Comparison of ENCODE assay signal across 19 cellular contexts in the genomic region with DNA sequence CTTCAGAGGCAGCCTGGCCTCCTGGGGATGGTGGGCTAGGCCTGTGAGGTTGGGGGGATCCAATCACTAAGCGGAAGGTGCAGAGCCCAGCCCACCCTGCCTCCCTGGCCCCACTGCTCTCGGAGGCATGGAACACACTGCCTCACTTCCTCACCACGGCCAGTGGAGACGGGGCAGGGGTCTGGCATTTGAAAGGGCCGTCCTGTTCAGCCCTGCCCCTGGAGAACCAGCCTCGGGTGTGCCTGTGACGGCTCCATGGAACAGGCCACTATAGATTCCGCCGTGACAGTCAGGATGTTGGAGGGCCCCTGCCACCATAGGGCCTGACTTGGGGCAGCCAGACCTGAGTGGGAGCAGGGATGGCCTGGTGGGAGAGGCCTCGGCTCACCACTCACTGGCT.
A peak's percentile ranks its signal among the peaks of the same experiment; 100 is the strongest.
DNase-seq lines count a peak whose midpoint lies in the region; ATAC-seq and TF ChIP-seq lines count a peak whose summit lies in the region.
"Had no signal": no experiment of that assay in that cellular context is flagged by ENCODE, and none has a peak within 500 bp of the region (broad histone marks: within the 10 kb centered on the region; RNA-seq: fewer than 3 reads in every experiment).

No MANE protein-coding gene starts in this region.

- H3K27me3 ChIP-seq in GM23338 (ENCODE audit: insufficient read depth) (no peaks in the 10 kb centered on the region), iPS-18a (ENCODE audit: control insufficient read depth, insufficient read depth, low read length) (peaks cover 16% of the 10 kb centered on the region), neuronal stem cell (ENCODE audit: control insufficient read depth in 3 of 3, insufficient read depth in 3 of 3, low read depth in 1 of 3, low read length in 3 of 3) (peaks cover 0 to 3% (median 0%) of the 10 kb centered on the region in 3 experiments)

- in situ Hi-C loops in G401 (cut with HindIII; ENCODE audit: low sequenced_read_pairs) = no loop called here

- H2BK12ac ChIP-seq in neuronal stem cell (ENCODE audit: low read length) = no peak overlapping the region

- H2BK120ac ChIP-seq in neuronal stem cell (ENCODE audit: low read depth, low read length) = no peak overlapping the region

- H3K14ac ChIP-seq in neuronal stem cell (ENCODE audit: low read length) = peak overlapping the region; percentile 42

- no peaks in the 10 kb centered on the region for H3K79me1 ChIP-seq in neuronal stem cell (ENCODE audit: low read depth, low read length)

- H3K9me3 ChIP-seq in T-helper 17 cell (ENCODE audit: control insufficient read depth, low read length, poor library complexity, severe bottlenecking) (no peaks in the 10 kb centered on the region), iPS-18a (ENCODE audit: control insufficient read depth, low read depth, low read length) (no peaks in the 10 kb centered on the region), neuronal stem cell (replicated peaks in 1 of 2; ENCODE audit: control insufficient read depth in 2 of 2, insufficient read depth in 1 of 2, low read depth in 1 of 2, low read length in 2 of 2) (peaks cover 0 to 2% of the 10 kb centered on the region in 2 donors)
- H3K9me3 ChIP-seq: SK-N-SH had no signal

- peak overlapping the region; percentile 6 for H2BK15ac ChIP-seq in neuronal stem cell (ENCODE audit: low read length)

- H3K4me3 ChIP-seq in GM23338 (no peak overlapping the region), iPS-18a (ENCODE audit: low read length) (peak overlapping the region; percentile 7), neuronal stem cell (ENCODE audit: low read length in 2 of 2) (no peak overlapping the region)

- H3K27me3 Mint-ChIP-seq in GM23338 (ENCODE audit: insufficient read depth, low read depth, poor library complexity) = peaks cover 24% of the 10 kb centered on the region
- H3K27me3 Mint-ChIP-seq in T-helper 17 cell = peaks cover 8% of the 10 kb centered on the region
- H3K27me3 Mint-ChIP-seq: CD4-positive, CD25-positive, alpha-beta regulatory T cell had no signal

- H3K79me2 ChIP-seq in GM23338 (replicated peaks; ENCODE audit: insufficient read depth) = no peaks in the 10 kb centered on the region

- no peak overlapping the region for H2AK5ac ChIP-seq in neuronal stem cell (ENCODE audit: low read depth, low read length)

- no peaks in the 10 kb centered on the region for H3K9me2 ChIP-seq in GM23338 (ENCODE audit: insufficient read depth)
- H3K9me2 ChIP-seq: SK-N-SH had no signal

- peak overlapping the region; percentile 32 for H3K27ac Mint-ChIP-seq in GM23338
- peak overlapping the region; percentile 45 for H3K27ac Mint-ChIP-seq in T-helper 17 cell
- H3K27ac Mint-ChIP-seq: CD4-positive, CD25-positive, alpha-beta regulatory T cell had no signal

- H3K36me3 ChIP-seq in GM23338 (ENCODE audit: insufficient read depth) = no peaks in the 10 kb centered on the region
- no peaks in the 10 kb centered on the region for H3K36me3 ChIP-seq in iPS-18a (ENCODE audit: control insufficient read depth, low read depth, low read length)
- no peaks in the 10 kb centered on the region for H3K36me3 ChIP-seq in neuronal stem cell (replicated peaks in 1 of 2; ENCODE audit: control insufficient read depth in 2 of 2, insufficient read depth in 2 of 2, low read length in 2 of 2)

- H2AFZ ChIP-seq in GM23338 (peak overlapping the region; percentile 34), neuronal stem cell (ENCODE audit: low read length) (peak overlapping the region; percentile 73)

- H3K4me1 ChIP-seq in GM23338 (ENCODE audit: insufficient read depth) (0 out of 2 replicates have a peak, but pooled peaks cover 3% of the 10 kb centered on the region), iPS-18a (ENCODE audit: control insufficient read depth, low read depth, low read length) (peaks cover 13% of the 10 kb centered on the region), neuronal stem cell (ENCODE audit: control insufficient read depth in 2 of 2, insufficient read depth in 1 of 2, low read depth in 1 of 2, low read length in 2 of 2) (peaks cover 15% of the 10 kb centered on the region in 2 donors)
- H3K4me1 ChIP-seq: Caco-2 had no signal

- H3K23ac ChIP-seq in neuronal stem cell (ENCODE audit: low read depth, low read length, poor library complexity) = peak overlapping the region; percentile 51

- peak overlapping the region; percentile 47 for H3K4me3 Mint-ChIP-seq in GM23338
- no peak overlapping the region for H3K4me3 Mint-ChIP-seq in T-helper 17 cell
- H3K4me3 Mint-ChIP-seq: CD4-positive, CD25-positive, alpha-beta regulatory T cell had no signal

- no peak for TF ChIP-seq CTCF in GM23338 (conservative IDR thresholded peaks at IDR 0.05; ENCODE audit: low read depth in 2 of 2)

- WGBS in neuronal stem cell (ENCODE audit: extremely low coverage in 2 of 2, insufficient read length in 2 of 2, insufficient replicate concordance in 1 of 2), 2 donors = no CpG with 5 or more reads among the region's 10 CpGs

- H3K4me2 ChIP-seq in GM23338 (peak overlapping the region; percentile 9; the same call in 1 of the 2 replicates), neuronal stem cell (ENCODE audit: insufficient read depth, low read length, poor library complexity, severe bottlenecking) (no peak overlapping the region)
- H3K4me2 ChIP-seq: KMS-11, SK-N-SH had no signal

- H3K18ac ChIP-seq in neuronal stem cell (ENCODE audit: low read length) = peak overlapping the region; percentile 33

- ATAC-seq in GM23338 (peak; percentile 60), T-helper 17 cell (no peak), HG03565 (IDR thresholded peaks at IDR 0.05; ENCODE audit: unreplicated experiment) (no peak)

- no peak overlapping the region for H2BK5ac ChIP-seq in neuronal stem cell (ENCODE audit: low read length)

- no peak overlapping the region for H4K8ac ChIP-seq in neuronal stem cell (ENCODE audit: low read depth, low read length)

- peaks cover 34% of the 10 kb centered on the region for H3K4me1 Mint-ChIP-seq in GM23338
- H3K4me1 Mint-ChIP-seq in T-helper 17 cell = no peaks in the 10 kb centered on the region
- H3K4me1 Mint-ChIP-seq: CD4-positive, CD25-positive, alpha-beta regulatory T cell had no signal

- H3K9ac ChIP-seq in iPS-18a (ENCODE audit: low read length) (no peak overlapping the region), neuronal stem cell (ENCODE audit: low read depth, low read length, poor library complexity) (no peak overlapping the region)
- H3K9ac ChIP-seq: KMS-11, SK-N-SH had no signal

- peaks cover 10% of the 10 kb centered on the region for H3K9me3 Mint-ChIP-seq in GM23338

- no peak overlapping the region for H4K91ac ChIP-seq in neuronal stem cell (ENCODE audit: low read depth, low read length, poor library complexity)

- H4K20me1 ChIP-seq in GM23338 (replicated peaks; ENCODE audit: insufficient read depth) = no peaks in the 10 kb centered on the region

- no peak overlapping the region for H3K4ac ChIP-seq in neuronal stem cell (ENCODE audit: low read length)

- peaks cover 6% of the 10 kb centered on the region; the same call in 1 of the 3 replicates for H3K36me3 Mint-ChIP-seq in GM23338 (ENCODE audit: low read depth)
- no peaks in the 10 kb centered on the region for H3K36me3 Mint-ChIP-seq in T-helper 17 cell (ENCODE audit: low read depth)
- H3K36me3 Mint-ChIP-seq: CD4-positive, CD25-positive, alpha-beta regulatory T cell had no signal

- H3F3A ChIP-seq in GM23338 (replicated peaks; ENCODE audit: low read depth) = no peaks in the 10 kb centered on the region

- no peak for DNase-seq in GM23338 (ENCODE audit: low spot score)
- DNase-seq in T-helper 17 cell = no peak
- no peak for DNase-seq in neuronal stem cell (ENCODE audit: low spot score)
- no peak for DNase-seq in NK-92 (lab: John Stamatoyannopoulos, UW; ENCODE audit: unreplicated experiment)
- no peak for DNase-seq in G401 (ENCODE audit: low spot score)
- DNase-seq in hypothalamus (lab: John Stamatoyannopoulos, UW) = no peak
- DNase-seq: Caco-2; CD4-positive, CD25-positive, alpha-beta regulatory T cell; DMS153; NCI-H1092; NCI-H1694; NCI-H2107; NCI-H226; NCI-H524 treated with DMSO at 0.1 percent for 48 hours; SHP77; SK-N-SH had no signal

- no peak overlapping the region for H3K27ac ChIP-seq in GM23338 (ENCODE audit: low read depth)
- no peak overlapping the region for H3K27ac ChIP-seq in iPS-18a (ENCODE audit: low read length)
- no peak overlapping the region for H3K27ac ChIP-seq in neuronal stem cell (replicated peaks; ENCODE audit: low read length)
- H3K27ac ChIP-seq: KMS-11 had no signal

TF ChIP-seq in GM23338, 12 proteins besides CTCF, POLR2A, EP300 and RAD21:
- TF ChIP-seq, protein P1, sequence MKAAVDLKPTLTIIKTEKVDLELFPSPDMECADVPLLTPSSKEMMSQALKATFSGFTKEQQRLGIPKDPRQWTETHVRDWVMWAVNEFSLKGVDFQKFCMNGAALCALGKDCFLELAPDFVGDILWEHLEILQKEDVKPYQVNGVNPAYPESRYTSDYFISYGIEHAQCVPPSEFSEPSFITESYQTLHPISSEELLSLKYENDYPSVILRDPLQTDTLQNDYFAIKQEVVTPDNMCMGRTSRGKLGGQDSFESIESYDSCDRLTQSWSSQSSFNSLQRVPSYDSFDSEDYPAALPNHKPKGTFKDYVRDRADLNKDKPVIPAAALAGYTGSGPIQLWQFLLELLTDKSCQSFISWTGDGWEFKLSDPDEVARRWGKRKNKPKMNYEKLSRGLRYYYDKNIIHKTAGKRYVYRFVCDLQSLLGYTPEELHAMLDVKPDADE (IDR thresholded peaks at IDR 0.05) = no peak
- TF ChIP-seq, protein P2, sequence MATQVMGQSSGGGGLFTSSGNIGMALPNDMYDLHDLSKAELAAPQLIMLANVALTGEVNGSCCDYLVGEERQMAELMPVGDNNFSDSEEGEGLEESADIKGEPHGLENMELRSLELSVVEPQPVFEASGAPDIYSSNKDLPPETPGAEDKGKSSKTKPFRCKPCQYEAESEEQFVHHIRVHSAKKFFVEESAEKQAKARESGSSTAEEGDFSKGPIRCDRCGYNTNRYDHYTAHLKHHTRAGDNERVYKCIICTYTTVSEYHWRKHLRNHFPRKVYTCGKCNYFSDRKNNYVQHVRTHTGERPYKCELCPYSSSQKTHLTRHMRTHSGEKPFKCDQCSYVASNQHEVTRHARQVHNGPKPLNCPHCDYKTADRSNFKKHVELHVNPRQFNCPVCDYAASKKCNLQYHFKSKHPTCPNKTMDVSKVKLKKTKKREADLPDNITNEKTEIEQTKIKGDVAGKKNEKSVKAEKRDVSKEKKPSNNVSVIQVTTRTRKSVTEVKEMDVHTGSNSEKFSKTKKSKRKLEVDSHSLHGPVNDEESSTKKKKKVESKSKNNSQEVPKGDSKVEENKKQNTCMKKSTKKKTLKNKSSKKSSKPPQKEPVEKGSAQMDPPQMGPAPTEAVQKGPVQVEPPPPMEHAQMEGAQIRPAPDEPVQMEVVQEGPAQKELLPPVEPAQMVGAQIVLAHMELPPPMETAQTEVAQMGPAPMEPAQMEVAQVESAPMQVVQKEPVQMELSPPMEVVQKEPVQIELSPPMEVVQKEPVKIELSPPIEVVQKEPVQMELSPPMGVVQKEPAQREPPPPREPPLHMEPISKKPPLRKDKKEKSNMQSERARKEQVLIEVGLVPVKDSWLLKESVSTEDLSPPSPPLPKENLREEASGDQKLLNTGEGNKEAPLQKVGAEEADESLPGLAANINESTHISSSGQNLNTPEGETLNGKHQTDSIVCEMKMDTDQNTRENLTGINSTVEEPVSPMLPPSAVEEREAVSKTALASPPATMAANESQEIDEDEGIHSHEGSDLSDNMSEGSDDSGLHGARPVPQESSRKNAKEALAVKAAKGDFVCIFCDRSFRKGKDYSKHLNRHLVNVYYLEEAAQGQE (IDR thresholded peaks at IDR 0.05; ENCODE audit: unreplicated experiment) = no peak
